ENCODE assay signal across 8 cellular contexts in genomic region chr4:128553665-128554515, GRCh38.
DNase-seq lines count a peak whose midpoint lies in the region; ATAC-seq, FAIRE-seq and TF ChIP-seq lines count a peak whose summit lies in the region.

No MANE protein-coding gene starts in this region.

- no peak for DNase-seq in CD4-positive, alpha-beta memory T cell
- DNase-seq in NCI-H1105 treated with DMSO at 0.1 percent for 48 hours (lab: John Stamatoyannopoulos, UW): peak; percentile 58
- no peak for DNase-seq in breast epithelium (ENCODE audit: low spot score in 2 of 2)
- DNase-seq in H54 (ENCODE audit: insufficient read length, low spot score): no peak
- DNase-seq in amygdala (lab: John Stamatoyannopoulos, UW): no peak

- H3K27ac ChIP-seq in CD4-positive, alpha-beta memory T cell (ENCODE audit: low read depth, low read length): no peak overlapping the region
- peak overlapping the region; percentile 94 to 96 for H3K27ac ChIP-seq in breast epithelium
- peak overlapping the region; percentile 95 for H3K27ac ChIP-seq in muscle layer of duodenum (ENCODE audit: low read length)

- peak overlapping the region; percentile 97 to 99 (median 98) for H3K4me3 Mint-ChIP-seq in CD4-positive, alpha-beta memory T cell

- no peak for TF ChIP-seq CTCF in breast epithelium (IDR thresholded peaks at IDR 0.05)

- FAIRE-seq in H54 (lab: Jason Lieb, UNC): no peak

- H3K9me3 ChIP-seq in CD4-positive, alpha-beta memory T cell (ENCODE audit: control insufficient read depth in 1 of 2, low read length in 2 of 2): no peaks in the 10 kb centered on the region
- H3K9me3 ChIP-seq in breast epithelium (no peaks in the 10 kb centered on the region), muscle layer of duodenum (ENCODE audit: control insufficient read depth in 1 of 2, low read length in 2 of 2) (no peaks in the 10 kb centered on the region)

- ATAC-seq in GM18868 (IDR thresholded peaks at IDR 0.05; ENCODE audit: unreplicated experiment): no peak
- no peak for ATAC-seq in HG03460 (IDR thresholded peaks at IDR 0.05; ENCODE audit: unreplicated experiment)

- H3K4me1 Mint-ChIP-seq in CD4-positive, alpha-beta memory T cell: peaks cover 10 to 17% (median 12%) of the 10 kb centered on the region in 4 donors

- peaks cover 3 to 7% of the 10 kb centered on the region in 2 donors for H3K27me3 Mint-ChIP-seq in CD4-positive, alpha-beta memory T cell

- H3K9me3 Mint-ChIP-seq in CD4-positive, alpha-beta memory T cell: peaks cover 0 to 2% (median 0%) of the 10 kb centered on the region in 8 donors

- H3K4me1 ChIP-seq in CD4-positive, alpha-beta memory T cell (ENCODE audit: insufficient read depth, low read length): peaks cover 8% of the 10 kb centered on the region
- H3K4me1 ChIP-seq in breast epithelium (no peaks in the 10 kb centered on the region), muscle layer of duodenum (ENCODE audit: control insufficient read depth in 1 of 2, insufficient read depth in 2 of 2, low read length in 2 of 2) (peaks cover 0 to 11% of the 10 kb centered on the region in 2 donors)

- peak overlapping the region; percentile 70 to 71 for H3K4me3 ChIP-seq in CD4-positive, alpha-beta memory T cell (ENCODE audit: low read length in 2 of 2)
- peak overlapping the region; percentile 51 to 74 (median 56) for H3K4me3 ChIP-seq in breast epithelium
- H3K4me3 ChIP-seq in muscle layer of duodenum (ENCODE audit: low read depth in 1 of 2, low read length in 2 of 2): peak overlapping the region; percentile 74 to 86

- peaks cover 0 to 6% of the 10 kb centered on the region in 2 donors for H3K36me3 Mint-ChIP-seq in CD4-positive, alpha-beta memory T cell

- H3K36me3 ChIP-seq in CD4-positive, alpha-beta memory T cell (ENCODE audit: insufficient read depth, low read length): no peaks in the 10 kb centered on the region
- H3K36me3 ChIP-seq in breast epithelium (no peaks in the 10 kb centered on the region), muscle layer of duodenum (ENCODE audit: control insufficient read depth in 1 of 2, insufficient read depth in 2 of 2, low read length in 2 of 2) (peaks cover 0 to 4% of the 10 kb centered on the region in 2 donors)

- H3K27ac Mint-ChIP-seq in CD4-positive, alpha-beta memory T cell: peak overlapping the region in 6 of 7 donors; percentile 85 to 98 (median 94)

- no peak for TF ChIP-seq POLR2A in breast epithelium (IDR thresholded peaks at IDR 0.05)
- no peak for TF ChIP-seq POLR2A in H54 (IDR thresholded peaks at IDR 0.05; ENCODE audit: low read depth, low read length)

- intact Hi-C loops in CD4-positive, alpha-beta memory T cell (cut with micrococcal nuclease): no loop called here
- intact Hi-C loops in breast epithelium (cut with DNase I; ENCODE audit: low total_unique reads): no loop called here

- no peaks in the 10 kb centered on the region for H3K27me3 ChIP-seq in CD4-positive, alpha-beta memory T cell (ENCODE audit: insufficient read depth, low read length)
- H3K27me3 ChIP-seq in breast epithelium: no peaks in the 10 kb centered on the region
- no peaks in the 10 kb centered on the region for H3K27me3 ChIP-seq in muscle layer of duodenum (ENCODE audit: low read depth, low read length)

- POLR2A ChIA-PET in CD4-positive, alpha-beta memory T cell (lab: Charles Lee; ENCODE audit: partially characterized antibody): interaction anchor here (0.9 to 1.2 kb wide), 2 partner anchors 265 to 493 kb away, joined by 3 read pairs; partner anchors contain the start of gene LARP1B

- CTCF ChIA-PET in CD4-positive, alpha-beta memory T cell (lab: Charles Lee; ENCODE audit: partially characterized antibody): interaction anchor here (0.6 to 4.0 kb wide), 6 partner anchors 10 to 308 kb away, joined by 3 to 20 read pairs (median 4); no protein-coding TSS in a partner anchor
